In the genomic region with DNA sequence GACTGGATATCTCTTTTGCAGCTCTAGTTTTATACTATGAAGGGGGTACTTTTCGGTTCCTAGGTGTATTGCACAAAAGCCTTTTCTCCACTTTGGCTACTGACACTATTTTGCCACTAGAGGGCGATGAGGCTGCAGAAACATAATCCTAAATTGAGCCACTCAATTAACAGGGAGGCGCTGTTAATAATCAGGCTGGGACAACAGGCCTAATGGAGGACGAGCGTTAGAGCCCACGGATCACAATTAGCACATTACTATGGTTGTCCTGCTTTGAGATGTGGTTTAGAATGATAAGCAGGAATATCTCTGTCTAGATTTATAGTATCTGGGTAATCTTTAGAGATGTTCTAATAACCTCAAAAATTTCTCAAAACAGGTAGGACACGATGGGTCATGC, we compare ENCODE assay signal across 1 cellular context.
TF ChIP-seq lines count a peak whose summit lies in the region.

No MANE protein-coding gene starts in this region.

TF ChIP-seq in GM23338, 12 proteins besides CTCF, POLR2A, EP300 and RAD21 (continued from another document):
- TF ChIP-seq, protein P1, sequence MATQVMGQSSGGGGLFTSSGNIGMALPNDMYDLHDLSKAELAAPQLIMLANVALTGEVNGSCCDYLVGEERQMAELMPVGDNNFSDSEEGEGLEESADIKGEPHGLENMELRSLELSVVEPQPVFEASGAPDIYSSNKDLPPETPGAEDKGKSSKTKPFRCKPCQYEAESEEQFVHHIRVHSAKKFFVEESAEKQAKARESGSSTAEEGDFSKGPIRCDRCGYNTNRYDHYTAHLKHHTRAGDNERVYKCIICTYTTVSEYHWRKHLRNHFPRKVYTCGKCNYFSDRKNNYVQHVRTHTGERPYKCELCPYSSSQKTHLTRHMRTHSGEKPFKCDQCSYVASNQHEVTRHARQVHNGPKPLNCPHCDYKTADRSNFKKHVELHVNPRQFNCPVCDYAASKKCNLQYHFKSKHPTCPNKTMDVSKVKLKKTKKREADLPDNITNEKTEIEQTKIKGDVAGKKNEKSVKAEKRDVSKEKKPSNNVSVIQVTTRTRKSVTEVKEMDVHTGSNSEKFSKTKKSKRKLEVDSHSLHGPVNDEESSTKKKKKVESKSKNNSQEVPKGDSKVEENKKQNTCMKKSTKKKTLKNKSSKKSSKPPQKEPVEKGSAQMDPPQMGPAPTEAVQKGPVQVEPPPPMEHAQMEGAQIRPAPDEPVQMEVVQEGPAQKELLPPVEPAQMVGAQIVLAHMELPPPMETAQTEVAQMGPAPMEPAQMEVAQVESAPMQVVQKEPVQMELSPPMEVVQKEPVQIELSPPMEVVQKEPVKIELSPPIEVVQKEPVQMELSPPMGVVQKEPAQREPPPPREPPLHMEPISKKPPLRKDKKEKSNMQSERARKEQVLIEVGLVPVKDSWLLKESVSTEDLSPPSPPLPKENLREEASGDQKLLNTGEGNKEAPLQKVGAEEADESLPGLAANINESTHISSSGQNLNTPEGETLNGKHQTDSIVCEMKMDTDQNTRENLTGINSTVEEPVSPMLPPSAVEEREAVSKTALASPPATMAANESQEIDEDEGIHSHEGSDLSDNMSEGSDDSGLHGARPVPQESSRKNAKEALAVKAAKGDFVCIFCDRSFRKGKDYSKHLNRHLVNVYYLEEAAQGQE (IDR thresholded peaks at IDR 0.05; ENCODE audit: unreplicated experiment), result no peak
- no peak for TF ChIP-seq POLR2AphosphoS5 (IDR thresholded peaks at IDR 0.05; ENCODE audit: low read depth)
